16 cellular contexts compared by ENCODE assay signal in genomic region chr6:100456178-100456880, GRCh38. TPM values are rescaled to one million over a fixed set of nuclear protein-coding genes. Genes with fewer than 3 reads are reported as not detected.
DNase-seq lines count a peak whose midpoint lies in the region; ATAC-seq and TF ChIP-seq lines count a peak whose summit lies in the region.
"Had no signal": no experiment of that assay in that cellular context is flagged by ENCODE, and none has a peak within 500 bp of the region (broad histone marks: within the 10 kb centered on the region; RNA-seq: fewer than 3 reads in every experiment).

No MANE protein-coding gene starts in this region.

- under 1% methylated on average over 21 of the region's 22 CpGs for WGBS in mesenchymal stem cell

- intact Hi-C loops in PC-9 (cut with micrococcal nuclease; ENCODE audit: unreplicated experiment), result no loop called here

- no peak overlapping the region for H2BK120ac ChIP-seq in mesenchymal stem cell (ENCODE audit: low read depth, low read length)

- H3K4me1 ChIP-seq in ACC112 (ENCODE audit: control insufficient read depth, insufficient read depth, low read length, unreplicated experiment) (no peaks in the 10 kb centered on the region), mesenchymal stem cell (ENCODE audit: control insufficient read depth, insufficient read depth, low read depth, low read length) (peaks cover 21% of the 10 kb centered on the region), PC-9 (replicated peaks; ENCODE audit: insufficient read depth) (no peaks in the 10 kb centered on the region)
- H3K4me1 ChIP-seq: foreskin keratinocyte had no signal

- H4K91ac ChIP-seq in mesenchymal stem cell (ENCODE audit: low read length), result no peak overlapping the region

- no peak overlapping the region for H3K4ac ChIP-seq in mesenchymal stem cell (ENCODE audit: low read depth in 1 of 2, low read length in 2 of 2)

- H3K27ac ChIP-seq in ACC112 (ENCODE audit: low read depth, low read length) (no peak overlapping the region), mesenchymal stem cell (ENCODE audit: low read length, poor library complexity, severe bottlenecking) (no peak overlapping the region), PC-9 (no peak overlapping the region)
- H3K27ac ChIP-seq: BLaER1, foreskin keratinocyte, tibial nerve had no signal

- no peaks in the 10 kb centered on the region for H3K27me3 Mint-ChIP-seq in brain

- no peak for ATAC-seq in HG03457 (IDR thresholded peaks at IDR 0.05; ENCODE audit: unreplicated experiment)
- ATAC-seq in stimulated activated naive CD8-positive, alpha-beta T cell treated with anti-CD3 and anti-CD28 coated beads, Interleukin-15, Interleukin-2, amounts not matched to agents 100 U/mL and 50 U/mL, for 24 hours, result no peak
- no peak for ATAC-seq in GM18517 (IDR thresholded peaks at IDR 0.05; ENCODE audit: unreplicated experiment)
- ATAC-seq: foreskin keratinocyte had no signal

- POLR2A ChIA-PET in PC-9 (lab: Charles Lee; ENCODE audit: unreplicated experiment), result no interaction called here

- H3K4me3 Mint-ChIP-seq in brain, result peak overlapping the region in 4 of 5 experiments; percentile 5 to 76 (median 54)
- H3K4me3 Mint-ChIP-seq: immature natural killer cell had no signal

- no peak overlapping the region for H2BK15ac ChIP-seq in mesenchymal stem cell (ENCODE audit: low read depth, poor library complexity, severe bottlenecking)

- H3K9me3 ChIP-seq in mesenchymal stem cell (ENCODE audit: control insufficient read depth, low read length) (peaks cover 8% of the 10 kb centered on the region), PC-9 (ENCODE audit: insufficient read depth, low read depth) (peaks cover 7% of the 10 kb centered on the region)

- TF ChIP-seq CTCF in GM13976 (IDR thresholded peaks at IDR 0.05; ENCODE audit: borderline replicate concordance, control extremely low read depth, extremely low read depth, insufficient read depth, missing control alignments) (no peak), brain (conservative IDR thresholded peaks at IDR 0.05) (no peak), PC-9 (conservative IDR thresholded peaks at IDR 0.05) (no peak)

- H3K4me2 ChIP-seq in mesenchymal stem cell (ENCODE audit: low read length, poor library complexity, severe bottlenecking) (no peak overlapping the region), PC-9 (no peak overlapping the region)
- H3K4me2 ChIP-seq: BLaER1 had no signal

- no peaks in the 10 kb centered on the region for H4K20me1 ChIP-seq in PC-9 (ENCODE audit: insufficient read depth)

- H3K23ac ChIP-seq in mesenchymal stem cell (ENCODE audit: low read length in 2 of 2), result no peak overlapping the region

- no peaks in the 10 kb centered on the region for H3K79me1 ChIP-seq in mesenchymal stem cell (replicated peaks; ENCODE audit: low read length, poor library complexity, severe bottlenecking)

- H2BK12ac ChIP-seq in mesenchymal stem cell (ENCODE audit: low read length in 2 of 2), result no peak overlapping the region

- H3K27me3 ChIP-seq in ACC112 (ENCODE audit: insufficient read depth, low read length) (peaks cover 99% of the 10 kb centered on the region), mesenchymal stem cell (ENCODE audit: control insufficient read depth in 1 of 2, insufficient read depth in 1 of 2, low read length in 2 of 2) (peaks cover 36 to 91% of the 10 kb centered on the region in 2 experiments), PC-9 (ENCODE audit: insufficient read depth, low read depth) (no peaks in the 10 kb centered on the region)

- BruUV-seq in PC-9 (replicated peaks; lab: Mats Ljungman, UMichigan), result no TSS peak

- in situ Hi-C loops in GM13976 (cut with MboI; ENCODE audit: low sequenced_read_pairs, unreplicated experiment), result loop anchor here (25.0 kb wide), 1 partner anchor 844 kb away; the partner anchor contains the start of gene PRDM13

- peaks cover 0 to 9% (median 4%) of the 10 kb centered on the region in 5 experiments for H3K9me3 Mint-ChIP-seq in brain

- H3K4me1 Mint-ChIP-seq in brain, result peaks cover 15% of the 10 kb centered on the region

- peaks cover 3% of the 10 kb centered on the region for H3K36me3 Mint-ChIP-seq in brain

- H3K36me3 ChIP-seq in ACC112 (ENCODE audit: insufficient read depth, low read length), result no peaks in the 10 kb centered on the region
- H3K36me3 ChIP-seq in mesenchymal stem cell (ENCODE audit: control insufficient read depth in 1 of 2, insufficient read depth in 2 of 2, low read depth in 1 of 2, low read length in 2 of 2), result peaks cover 0 to 7% of the 10 kb centered on the region in 2 experiments
- H3K36me3 ChIP-seq in PC-9 (ENCODE audit: low read depth), result no peaks in the 10 kb centered on the region
- H3K36me3 ChIP-seq: BLaER1, tibial nerve had no signal

- H3K27ac Mint-ChIP-seq in brain, result peak overlapping the region in 2 of 5 experiments; percentile 66 to 84
- H3K27ac Mint-ChIP-seq: immature natural killer cell had no signal

- no peak overlapping the region for H2AK5ac ChIP-seq in mesenchymal stem cell (ENCODE audit: low read length, severe bottlenecking)

- H3K9ac ChIP-seq in mesenchymal stem cell (ENCODE audit: low read length), result peak overlapping the region; percentile 35
- H3K9ac ChIP-seq: BLaER1 had no signal

- H3K18ac ChIP-seq in mesenchymal stem cell (ENCODE audit: low read depth in 1 of 2, low read length in 2 of 2), result no peak overlapping the region

- H2BK5ac ChIP-seq in mesenchymal stem cell (ENCODE audit: low read depth, low read length, poor library complexity, severe bottlenecking), result no peak overlapping the region

- CTCF ChIA-PET in PC-9 (lab: Charles Lee), result no interaction called here

- H3K4me3 ChIP-seq in ACC112 (ENCODE audit: low read depth, low read length) (0 out of 2 replicates have a peak overlapping the region, but pooled peaks have one; percentile 1), mesenchymal stem cell (ENCODE audit: insufficient read depth in 1 of 2, low read depth in 1 of 2, low read length in 2 of 2) (no peak overlapping the region), PC-9 (no peak overlapping the region)
- H3K4me3 ChIP-seq: BLaER1, tibial nerve had no signal

- H3K9me2 ChIP-seq in PC-9 (ENCODE audit: insufficient read depth), result no peaks in the 10 kb centered on the region

- DNase-seq in GM13976 (ENCODE audit: low spot score), result peak; percentile 14
- peak; percentile 42 for DNase-seq in mesenchymal stem cell
- DNase-seq in PC-9, result no peak
- no peak for DNase-seq in stimulated activated naive CD8-positive, alpha-beta T cell treated with anti-CD3 and anti-CD28 coated beads, Interleukin-15, Interleukin-2, amounts not matched to agents 100 U/mL and 50 U/mL, for 24 hours
- DNase-seq: activated CD4-positive, alpha-beta T cell treated with anti-CD3 and anti-CD28 coated beads for 1 hour; DND-41; foreskin keratinocyte; immature natural killer cell; NCI-H446 treated with DMSO at 0.1 percent for 48 hours had no signal

- no peaks in the 10 kb centered on the region for H3F3A ChIP-seq in PC-9 (ENCODE audit: insufficient read depth, low read depth)

- H4K8ac ChIP-seq in mesenchymal stem cell (ENCODE audit: low read length), result no peak overlapping the region

- H3K14ac ChIP-seq in mesenchymal stem cell (ENCODE audit: low read length in 2 of 2), result no peak overlapping the region

- H2AFZ ChIP-seq in ACC112 (ENCODE audit: low read length, unreplicated experiment), result no peak overlapping the region
- H2AFZ ChIP-seq in mesenchymal stem cell (ENCODE audit: low read depth, low read length), result no peak overlapping the region
- no peak overlapping the region for H2AFZ ChIP-seq in PC-9

- H3K79me2 ChIP-seq in ACC112 (ENCODE audit: control insufficient read depth, insufficient read depth, low read length, unreplicated experiment) (no peaks in the 10 kb centered on the region), PC-9 (ENCODE audit: low read depth) (no peaks in the 10 kb centered on the region)

RNA-seq across cellular contexts. Expression of gene SIM1, which starts 8.4 kb away (rescaled TPM):
- not detected for polyA plus RNA-seq in brain (ENCODE audit: insufficient read depth, low read depth, low replicate concordance)
- not detected for polyA plus RNA-seq in mesenchymal stem cell (2013, experiment 1 of 2)
- polyA plus RNA-seq in mesenchymal stem cell (2013, experiment 2 of 2), result not detected
- total RNA-seq in PC-9 (2021), result 0.13 and 0.15 TPM in 2 replicates
- total RNA-seq: foreskin keratinocyte, mononuclear cell, tibial nerve had no signal
- polyA plus RNA-seq: foreskin keratinocyte, immature natural killer cell had no signal

Comparison
In these comparisons a context has a peak if more than half of its experiments do, and no peak if none do; other contexts are left out.
1. DNase-seq: peak in GM13976 (single experiment) and mesenchymal stem cell (single experiment); none in PC-9 (0 of 2) and stimulated activated naive CD8-positive, alpha-beta T cell treated with anti-CD3 and anti-CD28 coated beads, Interleukin-15, Interleukin-2, amounts not matched to agents 100 U/mL and 50 U/mL, for 24 hours (single experiment).